In the genomic region with DNA sequence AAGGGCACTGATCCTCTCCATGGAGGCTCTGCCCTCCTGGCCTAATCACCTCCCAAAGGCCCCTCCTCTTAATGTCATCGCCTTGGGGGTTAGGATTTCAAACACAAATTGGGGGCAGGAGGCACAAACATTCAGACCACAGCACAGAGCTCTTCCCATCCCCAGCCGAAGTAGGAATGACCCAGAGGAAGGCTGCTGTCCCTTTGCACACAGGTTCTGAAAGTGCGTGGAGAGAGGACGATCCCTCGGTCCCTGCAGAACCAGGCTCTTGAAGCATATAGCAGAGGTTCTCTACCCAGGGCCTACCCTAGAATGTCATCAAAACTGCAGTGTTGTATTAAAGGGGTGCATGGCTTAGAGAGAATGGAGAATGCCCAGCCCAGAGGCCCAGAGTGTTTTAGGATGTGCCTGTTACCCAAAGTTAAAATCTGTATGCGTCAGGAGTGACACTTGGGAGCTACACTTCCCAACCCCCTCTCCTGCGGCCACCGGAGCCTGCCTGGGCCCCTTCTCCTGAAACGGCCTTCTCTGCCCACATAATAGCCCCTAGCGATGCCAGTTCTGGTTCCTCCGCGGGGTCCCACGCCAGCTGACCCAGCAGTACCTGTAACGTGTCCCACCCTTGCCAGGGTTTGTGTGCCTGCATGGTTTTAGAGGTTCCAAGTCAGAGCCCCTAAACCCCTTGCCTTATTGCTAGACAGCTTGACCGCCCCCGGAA, we compare ENCODE assay signal across 14 cellular contexts.
A peak's percentile ranks its signal among the peaks of the same experiment; 100 is the strongest.
DNase-seq lines count a peak whose midpoint lies in the region; ATAC-seq and TF ChIP-seq lines count a peak whose summit lies in the region.
"Had no signal": no experiment of that assay in that cellular context is flagged by ENCODE, and none has a peak within 500 bp of the region (broad histone marks: within the 10 kb centered on the region; RNA-seq: fewer than 3 reads in every experiment).

No MANE protein-coding gene starts in this region.

- no peak for TF ChIP-seq POLR2A in prostate gland (IDR thresholded peaks at IDR 0.05)

- peaks cover 19% of the 10 kb centered on the region for H3K4me1 Mint-ChIP-seq in Caco-2 (ENCODE audit: low read depth, unreplicated experiment)

- WGBS in prostate gland = 48% methylated on average over 16 of the region's 16 CpGs

- ATAC-seq in foreskin keratinocyte = no peak
- ATAC-seq in HG02678 (IDR thresholded peaks at IDR 0.05; ENCODE audit: unreplicated experiment) = no peak
- no peak for ATAC-seq in HG02973 (IDR thresholded peaks at IDR 0.05; ENCODE audit: unreplicated experiment)
- ATAC-seq: left ventricle myocardium superior had no signal

- H3K27ac ChIP-seq in 22Rv1 = peak overlapping the region; percentile 87
- H3K27ac ChIP-seq in RWPE1 = peak overlapping the region; percentile 100
- peak overlapping the region; percentile 50 for H3K27ac ChIP-seq in foreskin keratinocyte
- H3K27ac ChIP-seq in prostate gland = peak overlapping the region; percentile 89 to 94

- no peak overlapping the region for H3K4me3 Mint-ChIP-seq in Caco-2 (ENCODE audit: unreplicated experiment)

- H3K9me3 Mint-ChIP-seq in Caco-2 (ENCODE audit: unreplicated experiment) = no peaks in the 10 kb centered on the region

- DNase-seq in RWPE1 (ENCODE audit: low spot score) (no peak), foreskin keratinocyte (no peak), prostate gland (ENCODE audit: low spot score) (no peak), Caco-2 (no peak), EL (no peak)
- DNase-seq: activated gamma-delta T cell treated with Interleukin-2 at 50 U/mL for 16 hours, cortex of kidney, left ventricle myocardium superior, NCI-H2029 treated with DMSO at 0.1 percent for 48 hours, right cardiac atrium had no signal

- no peaks in the 10 kb centered on the region for H3K36me3 ChIP-seq in prostate gland
- no peaks in the 10 kb centered on the region for H3K36me3 ChIP-seq in Caco-2 (ENCODE audit: control insufficient read depth, insufficient read depth, low read length)
- H3K36me3 ChIP-seq: thyroid gland had no signal

- no peak for TF ChIP-seq CTCF in 22Rv1 (IDR thresholded peaks at IDR 0.05)
- TF ChIP-seq CTCF in RWPE1 (conservative IDR thresholded peaks at IDR 0.05; ENCODE audit: low read depth) = no peak
- TF ChIP-seq CTCF in foreskin keratinocyte (conservative IDR thresholded peaks at IDR 0.05) = no peak
- no peak for TF ChIP-seq CTCF in prostate gland (IDR thresholded peaks at IDR 0.05)
- TF ChIP-seq CTCF in Caco-2 (IDR thresholded peaks at IDR 0.05; ENCODE audit: insufficient read depth in 1 of 2, low read depth in 1 of 2, low read length in 1 of 2, severe bottlenecking in 1 of 2, unreplicated experiment in 1 of 2) = no peak

- POLR2A ChIA-PET in RWPE1 (lab: Yijun Ruan, JAX; ENCODE audit: low non-redundant PET) = no interaction called here
- POLR2A ChIA-PET in Caco-2 (lab: Charles Lee) = no interaction called here

- peak overlapping the region in 1 of 2 donors; percentile 4 for H3K4me3 ChIP-seq in prostate gland
- no peak overlapping the region for H3K4me3 ChIP-seq in Caco-2 (ENCODE audit: low read depth, low read length)
- H3K4me3 ChIP-seq: thyroid gland had no signal

- no peaks in the 10 kb centered on the region for H3K9me3 ChIP-seq in prostate gland
- no peaks in the 10 kb centered on the region for H3K9me3 ChIP-seq in Caco-2
- H3K9me3 ChIP-seq: thyroid gland had no signal

- H3K27me3 ChIP-seq in foreskin keratinocyte = no peaks in the 10 kb centered on the region
- no peaks in the 10 kb centered on the region for H3K27me3 ChIP-seq in prostate gland (replicated peaks; ENCODE audit: insufficient read depth)
- H3K27me3 ChIP-seq in Caco-2 (replicated peaks; ENCODE audit: control insufficient read depth, insufficient read depth, low read length) = no peaks in the 10 kb centered on the region
- H3K27me3 ChIP-seq: thyroid gland had no signal

- no peaks in the 10 kb centered on the region for H3K27me3 Mint-ChIP-seq in Caco-2 (ENCODE audit: insufficient read depth, unreplicated experiment)

- BruUV-seq in Caco-2 (replicated peaks; lab: Mats Ljungman, UMichigan) = no TSS peak

- H3K4me1 ChIP-seq in foreskin keratinocyte (peaks cover 26% of the 10 kb centered on the region), prostate gland (replicated peaks) (peaks cover 9% of the 10 kb centered on the region), Caco-2 (peaks cover 13% of the 10 kb centered on the region)
- H3K4me1 ChIP-seq: thyroid gland had no signal

- peaks cover 11% of the 10 kb centered on the region for H3K36me3 Mint-ChIP-seq in Caco-2 (ENCODE audit: insufficient read depth, unreplicated experiment)

- no peak overlapping the region for H3K27ac Mint-ChIP-seq in Caco-2 (ENCODE audit: unreplicated experiment)

- intact Hi-C loops in prostate gland (cut with DNase I) = loop anchor here (10.0 kb wide), 1 partner anchor 1111 kb away; a partner anchor contains a TSS
- intact Hi-C loops in Caco-2 (cut with micrococcal nuclease; ENCODE audit: unreplicated experiment) = loop anchor here (10.0 kb wide), 1 partner anchor 51 kb away; no protein-coding TSS in a partner anchor

- CTCF ChIA-PET in RWPE1 (lab: Yijun Ruan, JAX) = interaction anchor here (0.6 to 1.0 kb wide), 4 partner anchors 9 to 240 kb away, joined by 3 read pairs; no protein-coding TSS in a partner anchor
- CTCF ChIA-PET in Caco-2 (lab: Charles Lee) = no interaction called here

Comparison
In these comparisons a context has a peak if more than half of its experiments do, and no peak if none do; other contexts are left out.
1. H3K27ac ChIP-seq: peak in every context shown above with its lines; median percentile 100 in RWPE1; 92 in prostate gland; 87 in 22Rv1; 50 in foreskin keratinocyte.